18 cellular contexts compared by ENCODE assay signal in the genomic region with DNA sequence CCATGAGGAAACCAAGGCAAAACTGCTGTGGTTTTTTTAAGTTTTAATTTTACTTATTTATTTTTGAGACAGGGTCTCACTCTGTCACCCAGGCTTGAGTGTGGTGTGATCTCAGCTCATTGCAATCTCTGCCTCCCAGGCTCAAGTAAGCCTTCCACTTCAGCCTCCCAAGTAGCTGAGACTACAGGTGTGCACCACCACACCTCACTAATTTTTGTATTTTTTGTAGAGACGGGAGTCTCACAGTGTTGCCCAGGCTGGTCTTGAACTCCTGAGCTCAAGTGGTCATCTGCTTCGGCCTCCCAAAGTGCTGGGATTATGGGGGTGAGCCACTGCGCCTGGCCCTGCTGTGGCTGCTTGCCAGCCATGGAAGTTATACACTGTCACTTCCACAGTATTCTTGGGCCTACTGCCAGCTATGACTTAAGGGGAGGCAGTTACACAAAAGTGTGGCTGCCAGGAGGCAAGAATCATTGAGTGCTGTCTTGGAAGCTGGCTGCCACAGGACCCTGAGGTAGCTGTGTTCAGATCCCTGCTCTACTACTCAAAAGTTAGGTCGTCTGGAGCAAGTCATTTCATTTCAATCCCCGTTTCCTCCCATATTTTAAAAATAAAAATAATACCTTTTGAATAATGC. TPM values are rescaled to one million over a fixed set of nuclear protein-coding genes. Genes with fewer than 3 reads are reported as not detected.
DNase-seq lines count a peak whose midpoint lies in the region; ATAC-seq, FAIRE-seq and TF ChIP-seq lines count a peak whose summit lies in the region.
"Had no signal": no experiment of that assay in that cellular context is flagged by ENCODE, and none has a peak within 500 bp of the region (broad histone marks: within the 10 kb centered on the region; RNA-seq: fewer than 3 reads in every experiment).

No MANE protein-coding gene starts in this region.

- TF ChIP-seq POLR2A in endothelial cell of umbilical vein (IDR thresholded peaks at IDR 0.05; ENCODE audit: low read depth, low read length), result no peak

- no peak overlapping the region for H4K91ac ChIP-seq in trophoblast cell (ENCODE audit: low read depth, low read length)

- no TSS peak for BruUV-seq in PC-3 (replicated peaks; lab: Mats Ljungman, UMichigan)
- no TSS peak for BruUV-seq in endothelial cell of umbilical vein (replicated peaks; lab: Mats Ljungman, UMichigan)

- no peaks in the 10 kb centered on the region for H3K79me1 ChIP-seq in trophoblast cell (ENCODE audit: low read length)

- H3K9me3 ChIP-seq in PC-3 (ENCODE audit: low read length) (no peaks in the 10 kb centered on the region), endothelial cell of umbilical vein (replicated peaks; ENCODE audit: control insufficient read depth, insufficient read depth, low read length) (no peaks in the 10 kb centered on the region), trophoblast cell (ENCODE audit: insufficient read depth, low read depth, low read length) (no peaks in the 10 kb centered on the region)
- H3K9me3 ChIP-seq: BLaER1 had no signal

- CTCF ChIA-PET in PC-3 (lab: Charles Lee) (no interaction called here), endothelial cell of umbilical vein (lab: Charles Lee) (interaction anchor here (0.6 to 1.2 kb wide), 5 partner anchors 14 to 518 kb away, joined by 3 to 5 read pairs (median 3); no protein-coding TSS in a partner anchor)

- peak overlapping the region; percentile 50 for H3K4ac ChIP-seq in trophoblast cell (ENCODE audit: low read depth, low read length)

- ATAC-seq in PC-3, result peak; percentile 33; the same call in 1 of the 2 replicates
- no peak for ATAC-seq in GM21737 (IDR thresholded peaks at IDR 0.05; ENCODE audit: unreplicated experiment)
- ATAC-seq: GM12878, left colon had no signal

- H4K20me1 ChIP-seq in PC-3 (ENCODE audit: low read length), result no peaks in the 10 kb centered on the region
- peaks cover 3% of the 10 kb centered on the region for H4K20me1 ChIP-seq in endothelial cell of umbilical vein (replicated peaks; ENCODE audit: control insufficient read depth, extremely low read depth, insufficient read depth, low read length)

- no peak overlapping the region for H2BK12ac ChIP-seq in trophoblast cell (ENCODE audit: low read length)

- H3K4me1 ChIP-seq in PC-3 (ENCODE audit: insufficient read depth, low read length), result no peaks in the 10 kb centered on the region
- H3K4me1 ChIP-seq in endothelial cell of umbilical vein (ENCODE audit: control insufficient read depth, extremely low read depth, insufficient read depth, low read length), result no peaks in the 10 kb centered on the region
- peaks cover 3% of the 10 kb centered on the region in 2 experiments for H3K4me1 ChIP-seq in trophoblast cell (ENCODE audit: control insufficient read depth in 1 of 2, insufficient read depth in 2 of 2, low read length in 2 of 2)

- H2AFZ ChIP-seq in PC-3 (ENCODE audit: low read length) (no peak overlapping the region), endothelial cell of umbilical vein (ENCODE audit: low read depth, low read length) (no peak overlapping the region), trophoblast cell (ENCODE audit: insufficient read depth, low read length, poor library complexity) (no peak overlapping the region)

- H3K23ac ChIP-seq in trophoblast cell (ENCODE audit: low read length), result no peak overlapping the region

- H3K79me2 ChIP-seq in PC-3 (ENCODE audit: low read length) (peaks cover 51% of the 10 kb centered on the region), endothelial cell of umbilical vein (ENCODE audit: control insufficient read depth, insufficient read depth, low read length) (peaks cover 28% of the 10 kb centered on the region), trophoblast cell (ENCODE audit: control insufficient read depth, insufficient read depth, low read length, poor library complexity) (peaks cover 2% of the 10 kb centered on the region)

- 100% methylated on average over 1 of the region's 5 CpGs for WGBS in trophoblast cell (ENCODE audit: extremely low coverage, insufficient coverage, insufficient read length)

- H3K27ac ChIP-seq in PC-3 (ENCODE audit: low read length), result no peak overlapping the region
- no peak overlapping the region for H3K27ac ChIP-seq in endothelial cell of umbilical vein (ENCODE audit: insufficient read depth, low read depth, low read length)
- no peak overlapping the region for H3K27ac ChIP-seq in trophoblast cell (ENCODE audit: low read depth, low read length)
- H3K27ac ChIP-seq: BLaER1 had no signal

- DNase-seq in EL (peak; percentile 82), PC-3 (peak; percentile 45), endothelial cell of umbilical vein (ENCODE audit: low read depth, low spot score) (peak; percentile 70), trophoblast cell (no peak), medulla oblongata (ENCODE audit: extremely low spot score) (no peak), iPS-NIHi11 (ENCODE audit: low spot score) (no peak), KG1 (lab: John Stamatoyannopoulos, UW) (no peak)
- DNase-seq: activated effector memory CD4-positive, alpha-beta T cell treated with anti-CD3 and anti-CD28 coated beads, Interleukin-2, amount 50 U/mL, for 16 hours; effector CD8-positive, alpha-beta T cell; left colon; stimulated activated CD4-positive, alpha-beta T cell treated with anti-CD3 and anti-CD28 coated beads, Interleukin-15, amount 100 ng/mL, for 24 hours had no signal

- H3K27me3 ChIP-seq in PC-3 (ENCODE audit: low read length), result no peaks in the 10 kb centered on the region
- no peaks in the 10 kb centered on the region for H3K27me3 ChIP-seq in endothelial cell of umbilical vein (ENCODE audit: control insufficient read depth in 2 of 2, insufficient read depth in 2 of 2, low read length in 2 of 2)
- no peaks in the 10 kb centered on the region for H3K27me3 ChIP-seq in trophoblast cell (ENCODE audit: insufficient read depth, low read length)
- H3K27me3 ChIP-seq: BLaER1 had no signal

- POLR2A ChIA-PET in PC-3 (lab: Charles Lee; ENCODE audit: unreplicated experiment) (no interaction called here), endothelial cell of umbilical vein (lab: Charles Lee) (no interaction called here)

- H4K8ac ChIP-seq in trophoblast cell (ENCODE audit: low read depth, low read length), result no peak overlapping the region

- no peak overlapping the region for H4K12ac ChIP-seq in trophoblast cell (ENCODE audit: low read depth, low read length)

- intact Hi-C loops in PC-3 (cut with micrococcal nuclease) (loop anchor here (10.0 kb wide), 1 partner anchor 119 kb away; no protein-coding TSS in a partner anchor), endothelial cell of umbilical vein (cut with micrococcal nuclease) (no loop called here)

- TF ChIP-seq CTCF in PC-3 (conservative IDR thresholded peaks at IDR 0.05; ENCODE audit: low read depth, low read length), result no peak
- TF ChIP-seq CTCF in endothelial cell of umbilical vein (IDR thresholded peaks at IDR 0.05; ENCODE audit: extremely low read depth in 1 of 2, insufficient read depth in 1 of 2, low read depth in 1 of 2, low read length in 2 of 2), result no peak

- FAIRE-seq in endothelial cell of umbilical vein (lab: Jason Lieb, UNC), result peak; percentile 75
- FAIRE-seq: GM12878 had no signal

- H3K14ac ChIP-seq in trophoblast cell (ENCODE audit: low read length), result no peak overlapping the region

- H2BK5ac ChIP-seq in trophoblast cell (ENCODE audit: low read depth, low read length, poor library complexity), result no peak overlapping the region

- no peaks in the 10 kb centered on the region for H3K9me1 ChIP-seq in endothelial cell of umbilical vein (replicated peaks; ENCODE audit: control insufficient read depth, extremely low read depth, insufficient read depth, low read length)

- H3K4me2 ChIP-seq in PC-3 (ENCODE audit: low read length) (no peak overlapping the region), endothelial cell of umbilical vein (ENCODE audit: insufficient read depth, low read length) (no peak overlapping the region), trophoblast cell (ENCODE audit: low read length) (no peak overlapping the region)
- H3K4me2 ChIP-seq: BLaER1 had no signal

- no peaks in the 10 kb centered on the region for H3F3A ChIP-seq in PC-3 (ENCODE audit: low read length, unreplicated experiment)

- no peak overlapping the region for H2AK5ac ChIP-seq in trophoblast cell (ENCODE audit: low read length)

- H3K4me3 ChIP-seq in PC-3 (ENCODE audit: low read length) (no peak overlapping the region), endothelial cell of umbilical vein (replicated peaks in 1 of 3; ENCODE audit: insufficient read depth in 1 of 3, low read depth in 1 of 3, low read length in 3 of 3) (no peak overlapping the region), trophoblast cell (ENCODE audit: low read depth, low read length) (no peak overlapping the region)
- H3K4me3 ChIP-seq: BLaER1, GM12878 had no signal

- dilution Hi-C loops in endothelial cell of umbilical vein (cut with MboI; ENCODE audit: extremely low pct_ligation_motif_present, low sequenced_read_pairs), result no loop called here

- H3K9ac ChIP-seq in PC-3 (ENCODE audit: low read length) (no peak overlapping the region), endothelial cell of umbilical vein (replicated peaks; ENCODE audit: extremely low read depth, insufficient read depth, low read length) (no peak overlapping the region), trophoblast cell (ENCODE audit: low read length) (no peak overlapping the region)
- H3K9ac ChIP-seq: BLaER1 had no signal

- H3K36me3 ChIP-seq in PC-3 (ENCODE audit: low read depth, low read length) (no peaks in the 10 kb centered on the region), endothelial cell of umbilical vein (ENCODE audit: control insufficient read depth in 2 of 2, extremely low read depth in 1 of 2, insufficient read depth in 2 of 2, low read length in 2 of 2) (no peaks in the 10 kb centered on the region), trophoblast cell (ENCODE audit: control insufficient read depth in 1 of 2, insufficient read depth in 2 of 2, low read length in 2 of 2) (peaks cover 10% of the 10 kb centered on the region in 2 experiments)

- H3K9me2 ChIP-seq in PC-3 (replicated peaks; ENCODE audit: low read length), result no peaks in the 10 kb centered on the region

- peak overlapping the region; percentile 81 for H3K18ac ChIP-seq in trophoblast cell (ENCODE audit: low read length)

- H2BK120ac ChIP-seq in trophoblast cell (ENCODE audit: insufficient read depth, low read length, poor library complexity), result no peak overlapping the region

RNA-seq across cellular contexts. Expression of a gene that starts 12.7 kb away (rescaled TPM):
- total RNA-seq in PC-3 (2014; rRNA removed), result 18.2 and 20.9 TPM in 2 replicates
- total RNA-seq in endothelial cell of umbilical vein, result 73.5 and 77.7 TPM in 2 replicates
- polyA plus RNA-seq in endothelial cell of umbilical vein, result 15.2 and 19.0 TPM in 2 replicates
- 23.4 and 24.3 TPM in 2 replicates for polyA plus RNA-seq in endothelial cell of umbilical vein (2011; cell fraction: cytosol; rRNA removed)
- 70.9 and 74.8 TPM in 2 replicates for polyA plus RNA-seq in endothelial cell of umbilical vein (2011; cell fraction: nucleus; rRNA removed)
- 49.7 and 52.9 TPM in 2 replicates for polyA plus RNA-seq in endothelial cell of umbilical vein (2012)
- 54.3 and 62.3 TPM in 2 replicates for polyA minus RNA-seq in endothelial cell of umbilical vein
- polyA minus RNA-seq in endothelial cell of umbilical vein (2011; cell fraction: cytosol; rRNA and poly(A)+ RNA removed), result not detected
- 103 and 148 TPM in 2 replicates for polyA minus RNA-seq in endothelial cell of umbilical vein (2011; cell fraction: nucleus; rRNA and poly(A)+ RNA removed)
- polyA plus RNA-seq in trophoblast cell (2013), result 110 and 123 TPM in 2 replicates

RNA-seq across cellular contexts. Expression of a gene that starts 21.5 kb away (rescaled TPM):
- total RNA-seq in PC-3 (2014; rRNA removed) (not detected in 2 replicates), endothelial cell of umbilical vein (not detected in 2 replicates)
- polyA plus RNA-seq in endothelial cell of umbilical vein, result not detected in 2 replicates
- not detected in 2 replicates for polyA plus RNA-seq in endothelial cell of umbilical vein (2011; cell fraction: cytosol; rRNA removed)
- polyA plus RNA-seq in endothelial cell of umbilical vein (2011; cell fraction: nucleus; rRNA removed), result not detected in 2 replicates
- not detected in 2 replicates for polyA plus RNA-seq in endothelial cell of umbilical vein (2012)
- not detected in 2 replicates for polyA minus RNA-seq in endothelial cell of umbilical vein
- not detected for polyA minus RNA-seq in endothelial cell of umbilical vein (2011; cell fraction: cytosol; rRNA and poly(A)+ RNA removed)
- not detected in 2 replicates for polyA minus RNA-seq in endothelial cell of umbilical vein (2011; cell fraction: nucleus; rRNA and poly(A)+ RNA removed)
- not detected in 2 replicates for polyA plus RNA-seq in trophoblast cell (2013)
- total RNA-seq: glomerular endothelial cell, GM12878, left colon, posterior vena cava, subcutaneous adipose tissue had no signal
- polyA plus RNA-seq: GM12878, IgD-negative memory B cell had no signal

Comparison
In these comparisons a context has a peak if more than half of its experiments do, and no peak if none do; other contexts are left out.
1. DNase-seq: peak in EL (single experiment), PC-3 (single experiment) and endothelial cell of umbilical vein (single experiment); none in trophoblast cell (0 of 2), medulla oblongata (single experiment), iPS-NIHi11 (single experiment) and KG1 (single experiment).